Comparison of ENCODE assay signal across 1 cellular context in the genomic region with DNA sequence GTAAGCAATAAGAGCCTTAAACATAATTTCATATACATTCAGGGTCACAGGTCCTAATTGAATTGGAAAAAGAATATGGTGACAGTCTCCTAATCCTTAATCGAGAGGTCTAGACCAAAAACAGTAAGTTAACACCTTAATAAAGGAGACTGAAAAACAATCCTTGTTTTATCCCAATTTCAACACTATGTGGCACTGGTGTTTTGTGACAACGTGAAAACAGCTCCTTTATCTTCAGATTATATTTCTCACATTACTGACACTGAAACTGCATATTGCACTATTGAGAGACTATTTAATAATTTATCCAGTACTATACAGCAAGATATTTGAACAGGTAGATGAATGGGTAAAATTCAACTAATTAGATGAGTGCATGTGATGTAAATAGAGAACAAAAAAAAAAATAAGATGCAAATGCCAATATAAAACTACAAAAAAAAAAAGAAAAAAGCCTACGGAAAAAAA.
TF ChIP-seq lines count a peak whose summit lies in the region.

No MANE protein-coding gene starts in this region.

TF ChIP-seq in K562, 482 proteins besides CTCF, POLR2A, EP300 and RAD21 (continued from another document and continues in another):
- 0 out of 2 replicates have a peak, but pooled peaks have one; percentile 27 for TF ChIP-seq MGA (IDR thresholded peaks at IDR 0.05)
- TF ChIP-seq, protein P1, sequence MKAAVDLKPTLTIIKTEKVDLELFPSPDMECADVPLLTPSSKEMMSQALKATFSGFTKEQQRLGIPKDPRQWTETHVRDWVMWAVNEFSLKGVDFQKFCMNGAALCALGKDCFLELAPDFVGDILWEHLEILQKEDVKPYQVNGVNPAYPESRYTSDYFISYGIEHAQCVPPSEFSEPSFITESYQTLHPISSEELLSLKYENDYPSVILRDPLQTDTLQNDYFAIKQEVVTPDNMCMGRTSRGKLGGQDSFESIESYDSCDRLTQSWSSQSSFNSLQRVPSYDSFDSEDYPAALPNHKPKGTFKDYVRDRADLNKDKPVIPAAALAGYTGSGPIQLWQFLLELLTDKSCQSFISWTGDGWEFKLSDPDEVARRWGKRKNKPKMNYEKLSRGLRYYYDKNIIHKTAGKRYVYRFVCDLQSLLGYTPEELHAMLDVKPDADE (conservative IDR thresholded peaks at IDR 0.05; ENCODE audit: control insufficient read depth, low read depth, low read length), result no peak
- peak; percentile 66 for TF ChIP-seq GATAD2B (IDR thresholded peaks at IDR 0.05; ENCODE audit: borderline replicate concordance)
- TF ChIP-seq RBM14 (IDR thresholded peaks at IDR 0.05; ENCODE audit: borderline replicate concordance, insufficient read depth, low read depth, low read length), result no peak
- no peak for TF ChIP-seq SRSF3 (IDR thresholded peaks at IDR 0.05; ENCODE audit: insufficient read depth, low read length)
- TF ChIP-seq E4F1 (CRISPR knock-in tag; IDR thresholded peaks at IDR 0.05; ENCODE audit: borderline replicate concordance), result no peak
- peak; percentile 26 for TF ChIP-seq TAF9B (IDR thresholded peaks at IDR 0.05; ENCODE audit: partially characterized antibody)
- TF ChIP-seq NCOR1 (IDR thresholded peaks at IDR 0.05), result 0 out of 2 replicates have a peak, but pooled peaks have one; percentile 19
- TF ChIP-seq TCF7 (IDR thresholded peaks at IDR 0.05; ENCODE audit: borderline replicate concordance), result no peak
- TF ChIP-seq, protein P2, sequence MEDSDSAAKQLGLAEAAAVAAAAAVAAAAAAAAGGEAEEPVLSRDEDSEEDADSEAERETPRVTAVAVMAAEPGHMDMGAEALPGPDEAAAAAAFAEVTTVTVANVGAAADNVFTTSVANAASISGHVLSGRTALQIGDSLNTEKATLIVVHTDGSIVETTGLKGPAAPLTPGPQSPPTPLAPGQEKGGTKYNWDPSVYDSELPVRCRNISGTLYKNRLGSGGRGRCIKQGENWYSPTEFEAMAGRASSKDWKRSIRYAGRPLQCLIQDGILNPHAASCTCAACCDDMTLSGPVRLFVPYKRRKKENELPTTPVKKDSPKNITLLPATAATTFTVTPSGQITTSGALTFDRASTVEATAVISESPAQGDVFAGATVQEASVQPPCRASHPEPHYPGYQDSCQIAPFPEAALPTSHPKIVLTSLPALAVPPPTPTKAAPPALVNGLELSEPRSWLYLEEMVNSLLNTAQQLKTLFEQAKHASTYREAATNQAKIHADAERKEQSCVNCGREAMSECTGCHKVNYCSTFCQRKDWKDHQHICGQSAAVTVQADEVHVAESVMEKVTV (CRISPR knock-in tag; IDR thresholded peaks at IDR 0.05), result peak; percentile 94
- no peak for TF ChIP-seq MCM2 (IDR thresholded peaks at IDR 0.05; ENCODE audit: low read depth)
- no peak for TF ChIP-seq NONO (IDR thresholded peaks at IDR 0.05; ENCODE audit: low read depth in 2 of 2, low read length in 1 of 2)
- peak; percentile 77 for TF ChIP-seq ARID2 (IDR thresholded peaks at IDR 0.05)
- no peak for TF ChIP-seq TSHZ1 (CRISPR knock-in tag; IDR thresholded peaks at IDR 0.05)
- TF ChIP-seq PPARD (CRISPR knock-in tag; IDR thresholded peaks at IDR 0.05), result no peak
- TF ChIP-seq BRD9 (IDR thresholded peaks at IDR 0.05; ENCODE audit: low read depth, partially characterized antibody), result peak; percentile 61
- TF ChIP-seq CHD2 (IDR thresholded peaks at IDR 0.05; ENCODE audit: low read depth, low read length), result no peak
- TF ChIP-seq CBX2 (IDR thresholded peaks at IDR 0.05; ENCODE audit: insufficient read depth, low read length, poor library complexity, severe bottlenecking), result no peak
- peak; percentile 34; the same call in 1 of the 2 replicates for TF ChIP-seq ATF7 (IDR thresholded peaks at IDR 0.05)
- TF ChIP-seq ID3 (CRISPR knock-in tag; IDR thresholded peaks at IDR 0.05), result no peak
- no peak for TF ChIP-seq ID3 (tag; IDR thresholded peaks at IDR 0.05)
- TF ChIP-seq NUFIP1 (IDR thresholded peaks at IDR 0.05; ENCODE audit: partially characterized antibody), result no peak
- TF ChIP-seq, protein P3, sequence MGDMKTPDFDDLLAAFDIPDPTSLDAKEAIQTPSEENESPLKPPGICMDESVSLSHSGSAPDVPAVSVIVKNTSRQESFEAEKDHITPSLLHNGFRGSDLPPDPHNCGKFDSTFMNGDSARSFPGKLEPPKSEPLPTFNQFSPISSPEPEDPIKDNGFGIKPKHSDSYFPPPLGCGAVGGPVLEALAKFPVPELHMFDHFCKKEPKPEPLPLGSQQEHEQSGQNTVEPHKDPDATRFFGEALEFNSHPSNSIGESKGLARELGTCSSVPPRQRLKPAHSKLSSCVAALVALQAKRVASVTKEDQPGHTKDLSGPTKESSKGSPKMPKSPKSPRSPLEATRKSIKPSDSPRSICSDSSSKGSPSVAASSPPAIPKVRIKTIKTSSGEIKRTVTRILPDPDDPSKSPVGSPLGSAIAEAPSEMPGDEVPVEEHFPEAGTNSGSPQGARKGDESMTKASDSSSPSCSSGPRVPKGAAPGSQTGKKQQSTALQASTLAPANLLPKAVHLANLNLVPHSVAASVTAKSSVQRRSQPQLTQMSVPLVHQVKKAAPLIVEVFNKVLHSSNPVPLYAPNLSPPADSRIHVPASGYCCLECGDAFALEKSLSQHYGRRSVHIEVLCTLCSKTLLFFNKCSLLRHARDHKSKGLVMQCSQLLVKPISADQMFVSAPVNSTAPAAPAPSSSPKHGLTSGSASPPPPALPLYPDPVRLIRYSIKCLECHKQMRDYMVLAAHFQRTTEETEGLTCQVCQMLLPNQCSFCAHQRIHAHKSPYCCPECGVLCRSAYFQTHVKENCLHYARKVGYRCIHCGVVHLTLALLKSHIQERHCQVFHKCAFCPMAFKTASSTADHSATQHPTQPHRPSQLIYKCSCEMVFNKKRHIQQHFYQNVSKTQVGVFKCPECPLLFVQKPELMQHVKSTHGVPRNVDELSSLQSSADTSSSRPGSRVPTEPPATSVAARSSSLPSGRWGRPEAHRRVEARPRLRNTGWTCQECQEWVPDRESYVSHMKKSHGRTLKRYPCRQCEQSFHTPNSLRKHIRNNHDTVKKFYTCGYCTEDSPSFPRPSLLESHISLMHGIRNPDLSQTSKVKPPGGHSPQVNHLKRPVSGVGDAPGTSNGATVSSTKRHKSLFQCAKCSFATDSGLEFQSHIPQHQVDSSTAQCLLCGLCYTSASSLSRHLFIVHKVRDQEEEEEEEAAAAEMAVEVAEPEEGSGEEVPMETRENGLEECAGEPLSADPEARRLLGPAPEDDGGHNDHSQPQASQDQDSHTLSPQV (IDR thresholded peaks at IDR 0.05), result peak; percentile 67
- 0 out of 2 replicates have a peak, but pooled peaks have one; percentile 34 for TF ChIP-seq EP400 (IDR thresholded peaks at IDR 0.05)
- TF ChIP-seq PHF21A (IDR thresholded peaks at IDR 0.05; ENCODE audit: borderline replicate concordance, low read depth), result no peak
